19 cellular contexts compared by ENCODE assay signal in genomic region chr1:245648749-245649517, GRCh38.
A peak's percentile ranks its signal among the peaks of the same experiment; 100 is the strongest.
DNase-seq lines count a peak whose midpoint lies in the region; TF ChIP-seq lines count a peak whose summit lies in the region.
"Had no signal": no experiment of that assay in that cellular context is flagged by ENCODE, and none has a peak within 500 bp of the region (broad histone marks: within the 10 kb centered on the region; RNA-seq: fewer than 3 reads in every experiment).

No MANE protein-coding gene starts in this region.

- no peak for TF ChIP-seq CTCF in GM13977 (IDR thresholded peaks at IDR 0.05; ENCODE audit: extremely low read depth, insufficient read depth, missing control alignments)
- TF ChIP-seq CTCF in neural crest cell (conservative IDR thresholded peaks at IDR 0.05): no peak
- no peak for TF ChIP-seq CTCF in Calu3 (IDR thresholded peaks at IDR 0.05; ENCODE audit: unreplicated experiment)

- in situ Hi-C loops in GM13977 (cut with MboI; ENCODE audit: low pct_unique_long_range_greater_than_20kb, low sequenced_read_pairs, unreplicated experiment): no loop called here

- H3K4me3 Mint-ChIP-seq in neural crest cell (no peak overlapping the region), Calu3 (ENCODE audit: low read depth, unreplicated experiment) (no peak overlapping the region)
- H3K4me3 Mint-ChIP-seq: CD4-positive, alpha-beta T cell; natural killer cell had no signal

- intact Hi-C loops in Calu3 (cut with micrococcal nuclease; ENCODE audit: unreplicated experiment): no loop called here

- H3K27me3 Mint-ChIP-seq in neural crest cell (ENCODE audit: low read depth) (peaks cover 12% of the 10 kb centered on the region), Calu3 (ENCODE audit: unreplicated experiment) (no peaks in the 10 kb centered on the region)

- H3K36me3 Mint-ChIP-seq in neural crest cell (ENCODE audit: low read depth) (peaks cover 6% of the 10 kb centered on the region), Calu3 (ENCODE audit: insufficient read depth, unreplicated experiment) (no peaks in the 10 kb centered on the region)
- H3K36me3 Mint-ChIP-seq: natural killer cell had no signal

- H3K9me3 Mint-ChIP-seq in neural crest cell: peaks cover 5% of the 10 kb centered on the region
- peaks cover 5% of the 10 kb centered on the region for H3K9me3 Mint-ChIP-seq in Calu3 (ENCODE audit: low read depth, unreplicated experiment)
- H3K9me3 Mint-ChIP-seq: CD4-positive, alpha-beta T cell; natural killer cell had no signal

- H3K27ac Mint-ChIP-seq in neural crest cell (ENCODE audit: unreplicated experiment) (peak overlapping the region; percentile 43), Calu3 (ENCODE audit: unreplicated experiment) (no peak overlapping the region)
- H3K27ac Mint-ChIP-seq: CD4-positive, alpha-beta T cell; natural killer cell had no signal

- CTCF ChIA-PET in Calu3 (lab: Charles Lee): no interaction called here

- DNase-seq in activated T-cell treated with anti-CD3 and anti-CD28 coated beads for 48 hours (ENCODE audit: low read depth) (peak; percentile 2), GM13977 (ENCODE audit: low spot score) (peak; percentile 31), UCSD-AML1 (lab: John Stamatoyannopoulos, UW; ENCODE audit: unreplicated experiment) (peak; percentile 22), neural crest cell (ENCODE audit: low read depth, low spot score) (no peak), NCI-H345 (lab: John Stamatoyannopoulos, UW) (no peak), Calu3 (no peak), NCI-H1048 (lab: John Stamatoyannopoulos, UW) (no peak)
- no peak for DNase-seq in activated T-cell treated with anti-CD3 and anti-CD28 coated beads, Interleukin-2, amount 50 U/mL, for 1 hour
- DNase-seq: ACHN; activated CD8-positive, alpha-beta memory T cell treated with anti-CD3 and anti-CD28 coated beads for 24 hours; activated gamma-delta T cell; CD4-positive, alpha-beta T cell; cerebellar nuclear complex; kidney; natural killer cell; NCI-H2107; NCI-H82; psoas muscle; stimulated activated naive CD4-positive, alpha-beta T cell treated with Interleukin-2 at 50 U/mL for 16 hours had no signal

- H3K4me1 Mint-ChIP-seq in neural crest cell (peaks cover 24% of the 10 kb centered on the region), Calu3 (ENCODE audit: low read depth, unreplicated experiment) (no peaks in the 10 kb centered on the region)

- BruUV-seq in Calu3 (replicated peaks; lab: Mats Ljungman, UMichigan): no TSS peak

Comparison
In these comparisons a context has a peak if more than half of its experiments do, and no peak if none do; other contexts are left out.
1. DNase-seq: peak in activated T-cell treated with anti-CD3 and anti-CD28 coated beads for 48 hours (single experiment), GM13977 (single experiment) and UCSD-AML1 (single experiment); none in activated T-cell treated with anti-CD3 and anti-CD28 coated beads, Interleukin-2, amount 50 U/mL, for 1 hour (single experiment), neural crest cell (single experiment), NCI-H345 (single experiment), Calu3 (single experiment) and NCI-H1048 (single experiment).